Comparison of ENCODE assay signal across 10 cellular contexts in the genomic region with DNA sequence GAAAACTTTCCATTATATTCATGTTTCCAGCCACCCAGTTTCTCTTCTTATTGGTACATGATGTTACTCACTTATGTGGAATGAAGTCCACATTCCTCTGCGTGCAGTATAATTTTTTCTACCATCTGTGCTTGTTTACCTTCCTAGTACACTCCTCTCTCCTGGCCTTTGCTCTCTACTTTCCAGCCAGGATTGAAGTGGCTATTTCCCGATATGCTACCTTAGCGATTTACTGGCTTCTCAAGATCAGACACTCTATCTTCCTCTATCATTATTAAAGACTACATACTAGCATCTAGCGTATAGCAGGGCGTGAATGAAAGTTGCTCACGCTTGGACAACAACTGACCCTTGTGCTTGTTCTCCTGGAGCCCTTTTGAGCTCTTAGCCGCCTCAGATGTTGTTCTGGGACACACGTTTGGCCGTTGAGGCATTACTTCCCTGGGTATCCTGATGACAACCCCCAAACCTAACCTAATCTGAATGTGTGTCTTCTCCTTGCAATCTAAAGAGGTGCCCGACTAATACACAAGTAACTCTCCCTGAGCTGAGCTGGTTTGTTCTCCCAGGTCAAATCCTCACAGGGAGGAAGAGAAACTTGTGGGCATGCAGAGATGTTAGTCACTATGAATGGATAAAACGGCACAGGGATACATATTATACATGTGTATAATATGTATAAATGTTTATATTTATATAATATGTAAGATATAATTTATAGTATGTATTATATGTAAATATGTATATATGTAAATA. TPM values are rescaled to one million over a fixed set of nuclear protein-coding genes. Genes with fewer than 3 reads are reported as not detected.
A peak's percentile ranks its signal among the peaks of the same experiment; 100 is the strongest.
DNase-seq lines count a peak whose midpoint lies in the region; ATAC-seq and TF ChIP-seq lines count a peak whose summit lies in the region.
"Had no signal": no experiment of that assay in that cellular context is flagged by ENCODE, and none has a peak within 500 bp of the region (broad histone marks: within the 10 kb centered on the region; RNA-seq: fewer than 3 reads in every experiment).

No MANE protein-coding gene starts in this region.

- no peak overlapping the region for H3K4me3 Mint-ChIP-seq in activated naive CD8-positive, alpha-beta T cell treated with anti-CD3 and anti-CD28 coated beads, Interleukin-2, amount 50 U/mL, for 24 hours
- H3K4me3 Mint-ChIP-seq in H9: no peak overlapping the region

- no peaks in the 10 kb centered on the region for H3K4me1 ChIP-seq in H9 (ENCODE audit: insufficient read depth, low read length)

- H3K27ac Mint-ChIP-seq in activated naive CD8-positive, alpha-beta T cell treated with anti-CD3 and anti-CD28 coated beads, Interleukin-2, amount 50 U/mL, for 24 hours: no peak overlapping the region
- H3K27ac Mint-ChIP-seq in H9: no peak overlapping the region
- H3K27ac Mint-ChIP-seq: activated naive CD4-positive, alpha-beta T cell treated with anti-CD3 and anti-CD28 coated beads, Interleukin-2, amount 50 U/mL, for 24 hours had no signal

- H2BK15ac ChIP-seq in H9 (ENCODE audit: low read depth, low read length): no peak overlapping the region

- H3K56ac ChIP-seq in H9 (ENCODE audit: insufficient read length, low read depth, low read length): no peak overlapping the region

- no peak overlapping the region for H2BK5ac ChIP-seq in H9 (ENCODE audit: insufficient read length, low read length)

- no peak overlapping the region for H2BK120ac ChIP-seq in H9 (ENCODE audit: low read depth, low read length, poor library complexity, severe bottlenecking)

- no peaks in the 10 kb centered on the region for H3K9me3 ChIP-seq in H9 (ENCODE audit: control insufficient read depth, low read depth, low read length)

- H3K9ac ChIP-seq in H9 (ENCODE audit: extremely low read depth, insufficient read length, low read length): no peak overlapping the region

- no peaks in the 10 kb centered on the region for H3K27me3 ChIP-seq in H9 (ENCODE audit: insufficient read depth, low read length)

- H3K79me2 ChIP-seq in H9 (ENCODE audit: insufficient read depth, low read length): no peaks in the 10 kb centered on the region

- H2BK20ac ChIP-seq in H9 (ENCODE audit: low read depth, low read length, poor library complexity, severe bottlenecking): no peak overlapping the region

- no peak overlapping the region for H3K14ac ChIP-seq in H9 (ENCODE audit: insufficient read depth, low read length)

- no peaks in the 10 kb centered on the region for H3K36me3 Mint-ChIP-seq in activated naive CD8-positive, alpha-beta T cell treated with anti-CD3 and anti-CD28 coated beads, Interleukin-2, amount 50 U/mL, for 24 hours (ENCODE audit: low read depth)
- no peaks in the 10 kb centered on the region; a peak in 1 of 7 replicates for H3K36me3 Mint-ChIP-seq in H9 (ENCODE audit: insufficient read depth in 1 of 3, low read depth in 3 of 3)
- H3K36me3 Mint-ChIP-seq: activated naive CD4-positive, alpha-beta T cell treated with anti-CD3 and anti-CD28 coated beads, Interleukin-2, amount 50 U/mL, for 24 hours had no signal

- peak overlapping the region; percentile 14 for H3K4me3 ChIP-seq in epithelial cell of proximal tubule (ENCODE audit: low read depth, low read length)

- peaks cover 2% of the 10 kb centered on the region for H3K4me1 Mint-ChIP-seq in activated naive CD8-positive, alpha-beta T cell treated with anti-CD3 and anti-CD28 coated beads, Interleukin-2, amount 50 U/mL, for 24 hours
- peaks cover 2 to 3% of the 10 kb centered on the region in 2 experiments for H3K4me1 Mint-ChIP-seq in H9

- no peaks in the 10 kb centered on the region for H4K20me1 ChIP-seq in H9 (ENCODE audit: control insufficient read depth, insufficient read depth, insufficient read length)

- H2AK5ac ChIP-seq in H9 (ENCODE audit: insufficient read length, low read length): no peak overlapping the region

- no peaks in the 10 kb centered on the region for H3K79me1 ChIP-seq in H9 (ENCODE audit: insufficient read depth, low read depth, low read length, poor library complexity, severe bottlenecking)

- peak; percentile 78 for ATAC-seq in omental fat pad (ENCODE audit: low FRiP score)
- ATAC-seq in activated naive CD8-positive, alpha-beta T cell treated with anti-CD3 and anti-CD28 coated beads, Interleukin-2, amount 50 U/mL, for 24 hours: no peak

- no peaks in the 10 kb centered on the region for H3K23me2 ChIP-seq in H9 (ENCODE audit: insufficient read length, low read depth, low read length, poor library complexity, severe bottlenecking)

- WGBS in H9 (ENCODE audit: extremely low coverage, insufficient read length, low lambda C conversion rate): no CpG with 5 or more reads among the region's 11 CpGs

- TF ChIP-seq CTCF in epithelial cell of proximal tubule (conservative IDR thresholded peaks at IDR 0.05; ENCODE audit: low read depth, low read length) (no peak), omental fat pad (IDR thresholded peaks at IDR 0.05) (no peak), H9 (conservative IDR thresholded peaks at IDR 0.05) (no peak)

- H4K91ac ChIP-seq in H9 (ENCODE audit: insufficient read length, low read depth, low read length): no peak overlapping the region

- peaks cover 4% of the 10 kb centered on the region for H3K27me3 Mint-ChIP-seq in activated naive CD8-positive, alpha-beta T cell treated with anti-CD3 and anti-CD28 coated beads, Interleukin-2, amount 50 U/mL, for 24 hours
- peaks cover 28% of the 10 kb centered on the region for H3K27me3 Mint-ChIP-seq in H9 (ENCODE audit: low read depth)

- no peak overlapping the region for H3K4me2 ChIP-seq in H9 (ENCODE audit: insufficient read depth, insufficient read length, low read length)

- no peak overlapping the region for H3K27ac ChIP-seq in H9 (ENCODE audit: insufficient read length, low read depth, low read length)

- DNase-seq in Daoy (ENCODE audit: low read depth): peak; percentile 58
- peak; percentile 17 for DNase-seq in NCI-H69 (lab: John Stamatoyannopoulos, UW)
- DNase-seq in epithelial cell of proximal tubule (ENCODE audit: low read depth): peak; percentile 68
- no peak for DNase-seq in omental fat pad (ENCODE audit: low spot score)
- DNase-seq in activated naive CD8-positive, alpha-beta T cell treated with anti-CD3 and anti-CD28 coated beads, Interleukin-2, amount 50 U/mL, for 24 hours: no peak
- no peak for DNase-seq in NK-92 (lab: John Stamatoyannopoulos, UW; ENCODE audit: unreplicated experiment)
- no peak for DNase-seq in H9
- DNase-seq in NCI-H1105 (lab: John Stamatoyannopoulos, UW): no peak
- DNase-seq: glutamatergic neuron had no signal

- no peak overlapping the region for H2AFZ ChIP-seq in H9 (ENCODE audit: low read length)

- H3K4ac ChIP-seq in H9 (ENCODE audit: low read depth, low read length): no peak overlapping the region

- H3K9me3 Mint-ChIP-seq in activated naive CD8-positive, alpha-beta T cell treated with anti-CD3 and anti-CD28 coated beads, Interleukin-2, amount 50 U/mL, for 24 hours: peaks cover 7% of the 10 kb centered on the region
- no peaks in the 10 kb centered on the region; a peak in 1 of 5 replicates for H3K9me3 Mint-ChIP-seq in H9
- H3K9me3 Mint-ChIP-seq: activated naive CD4-positive, alpha-beta T cell treated with anti-CD3 and anti-CD28 coated beads, Interleukin-2, amount 50 U/mL, for 24 hours had no signal

- H3T11ph ChIP-seq in H9 (ENCODE audit: low read length): no peak overlapping the region

- H3K23ac ChIP-seq in H9 (ENCODE audit: insufficient read length, low read depth, low read length): no peak overlapping the region

- no peak overlapping the region for H4K8ac ChIP-seq in H9 (replicated peaks; ENCODE audit: insufficient read length, low read depth, low read length)

- H4K5ac ChIP-seq in H9 (ENCODE audit: insufficient read length, low read depth, low read length): no peak overlapping the region

- no peak overlapping the region for H3K18ac ChIP-seq in H9 (ENCODE audit: insufficient read length, low read depth, low read length)

- H2BK12ac ChIP-seq in H9 (ENCODE audit: insufficient read length, low read depth, low read length): no peak overlapping the region

RNA-seq across cellular contexts. Expression of a gene that starts 13.4 kb away (rescaled TPM):
- 1.8 and 3.8 TPM in 2 replicates for total RNA-seq in Daoy (2014; rRNA removed; shearing (Covaris generic))
- total RNA-seq in epithelial cell of proximal tubule (7.7 and 13.8 TPM in 2 replicates), omental fat pad (10 to 100 TPM; 15.7 to 31.6 (median 26.7) TPM), H9 (2021) (4.2 and 7.7 TPM in 2 replicates)

RNA-seq across cellular contexts. Expression of a gene that starts 44.6 kb away (rescaled TPM):
- total RNA-seq in Daoy (2014; rRNA removed; shearing (Covaris generic)): 3.1 and 5.3 TPM in 2 replicates
- 5.5 and 6.7 TPM in 2 replicates for total RNA-seq in epithelial cell of proximal tubule
- total RNA-seq in omental fat pad: 10 to 100 TPM; 27.4 to 63.0 (median 38.9) TPM
- 6.0 and 7.3 TPM in 2 replicates for total RNA-seq in H9 (2021)

RNA-seq across cellular contexts. Expression of a gene that starts 52.0 kb away (rescaled TPM):
- 1.5 and 3.9 TPM in 2 replicates for total RNA-seq in Daoy (2014; rRNA removed; shearing (Covaris generic))
- total RNA-seq in epithelial cell of proximal tubule (3.9 and 12.0 TPM in 2 replicates), omental fat pad (100 to 1,000 TPM in 3 of 4 donors, 10 to 100 TPM in 1; 87.2 to 394 (median 192) TPM), H9 (2021) (33.7 and 41.2 TPM in 2 replicates)

Comparison
In these comparisons a context has a peak if more than half of its experiments do, and no peak if none do; other contexts are left out.
1. DNase-seq: peak in Daoy (single experiment), NCI-H69 (single experiment) and epithelial cell of proximal tubule (single experiment); none in omental fat pad (single experiment), activated naive CD8-positive, alpha-beta T cell treated with anti-CD3 and anti-CD28 coated beads, Interleukin-2, amount 50 U/mL, for 24 hours (single experiment), NK-92 (single experiment), H9 (single experiment) and NCI-H1105 (single experiment).